In genomic region chr10:22617516-22617915, GRCh38 we compare ENCODE assay signal across 12 cellular contexts.
A peak's percentile ranks its signal among the peaks of the same experiment; 100 is the strongest.
DNase-seq lines count a peak whose midpoint lies in the region; ATAC-seq and TF ChIP-seq lines count a peak whose summit lies in the region.
"Had no signal": no experiment of that assay in that cellular context is flagged by ENCODE, and none has a peak within 500 bp of the region (broad histone marks: within the 10 kb centered on the region; RNA-seq: fewer than 3 reads in every experiment).

No MANE protein-coding gene starts in this region.

- no peaks in the 10 kb centered on the region for H3K9me3 Mint-ChIP-seq in activated CD4-positive, alpha-beta memory T cell treated with anti-CD3 and anti-CD28 coated beads, Interleukin-2, amount 10 ng/mL, durations not matched to agents 7 days and 5 days

- no peak overlapping the region for H3K4me3 ChIP-seq in A673 (ENCODE audit: low read depth, low read length, poor library complexity, severe bottlenecking)

- H3K4me3 Mint-ChIP-seq in activated CD4-positive, alpha-beta memory T cell treated with anti-CD3 and anti-CD28 coated beads, Interleukin-2, amount 10 ng/mL, durations not matched to agents 7 days and 5 days, result no peak overlapping the region

- TF ChIP-seq CTCF in A673 (conservative IDR thresholded peaks at IDR 0.05; ENCODE audit: low read depth, low read length) (peak; percentile 65), GM12872 (IDR thresholded peaks at IDR 0.05; ENCODE audit: insufficient read depth, low read depth, low read length) (peak; percentile 37; the same call in 2 of the 3 replicates)

- CTCF ChIA-PET in A673 (lab: Charles Lee), result interaction anchor here (0.6 to 1.1 kb wide), 2 partner anchors 12 to 1125 kb away, joined by 4 to 8 read pairs; no protein-coding TSS in a partner anchor
- CTCF ChIA-PET in activated CD4-positive, alpha-beta memory T cell treated with anti-CD3 and anti-CD28 coated beads, Interleukin-2, amount 10 ng/mL, durations not matched to agents 7 days and 5 days (lab: Charles Lee), result no interaction called here

- no peak for TF ChIP-seq POLR2A in GM18505 (IDR thresholded peaks at IDR 0.05; ENCODE audit: borderline replicate concordance, extremely low read depth, insufficient read depth, insufficient read length)

- no TSS peak for BruUV-seq in A673 (replicated peaks; lab: Mats Ljungman, UMichigan)

- H3K27ac ChIP-seq in A673 (ENCODE audit: low read depth, low read length, poor library complexity, severe bottlenecking) (no peak overlapping the region), layer of hippocampus (ENCODE audit: low read depth, low read length) (peak overlapping the region; percentile 91)
- H3K27ac ChIP-seq: epithelial cell of prostate had no signal

- H3K27me3 Mint-ChIP-seq in activated CD4-positive, alpha-beta memory T cell treated with anti-CD3 and anti-CD28 coated beads, Interleukin-2, amount 10 ng/mL, durations not matched to agents 7 days and 5 days, result no peaks in the 10 kb centered on the region

- peak; percentile 97 for DNase-seq in A673 (ENCODE audit: low spot score)
- DNase-seq in activated CD4-positive, alpha-beta memory T cell treated with anti-CD3 and anti-CD28 coated beads, Interleukin-2, amount 10 ng/mL, durations not matched to agents 7 days and 5 days, result no peak
- no peak for DNase-seq in DMS79 (lab: John Stamatoyannopoulos, UW)
- DNase-seq in NCI-H128 (lab: John Stamatoyannopoulos, UW; ENCODE audit: unreplicated experiment), result no peak
- DNase-seq: activated gamma-delta T cell treated with Interleukin-2 at 50 U/mL for 16 hours, kidney glomerular epithelial cell, NCI-H345 had no signal

- POLR2A ChIA-PET in A673 (lab: Charles Lee; ENCODE audit: low non-redundant PET), result interaction anchor here (0.6 kb wide), 2 partner anchors 275 to 1341 kb away, joined by 3 to 4 read pairs; no protein-coding TSS in a partner anchor
- POLR2A ChIA-PET in activated CD4-positive, alpha-beta memory T cell treated with anti-CD3 and anti-CD28 coated beads, Interleukin-2, amount 10 ng/mL, durations not matched to agents 7 days and 5 days (lab: Charles Lee), result interaction anchor here (1.2 to 12.8 kb wide), 4 partner anchors 10 to 301 kb away, joined by 3 to 198 read pairs (median 17); partner anchors contain the start of genes COMMD3 and PIP4K2A

- ATAC-seq in HG02870 (IDR thresholded peaks at IDR 0.05; ENCODE audit: unreplicated experiment) (no peak), GM18505 (IDR thresholded peaks at IDR 0.05; ENCODE audit: unreplicated experiment) (no peak)

- H3K27me3 ChIP-seq in A673 (replicated peaks; ENCODE audit: insufficient read depth, low read depth, low read length, poor library complexity) (no peaks in the 10 kb centered on the region), layer of hippocampus (ENCODE audit: control insufficient read depth, insufficient read depth, low read length) (no peaks in the 10 kb centered on the region)

- peaks cover 17% of the 10 kb centered on the region for H3K36me3 Mint-ChIP-seq in activated CD4-positive, alpha-beta memory T cell treated with anti-CD3 and anti-CD28 coated beads, Interleukin-2, amount 10 ng/mL, durations not matched to agents 7 days and 5 days (ENCODE audit: low read depth)

- peaks cover 59% of the 10 kb centered on the region for H3K4me1 ChIP-seq in A673 (ENCODE audit: insufficient read depth, low read length, poor library complexity, severe bottlenecking)

- H3K4me1 Mint-ChIP-seq in activated CD4-positive, alpha-beta memory T cell treated with anti-CD3 and anti-CD28 coated beads, Interleukin-2, amount 10 ng/mL, durations not matched to agents 7 days and 5 days, result peaks cover 85% of the 10 kb centered on the region

- H3K27ac Mint-ChIP-seq in activated CD4-positive, alpha-beta memory T cell treated with anti-CD3 and anti-CD28 coated beads, Interleukin-2, amount 10 ng/mL, durations not matched to agents 7 days and 5 days, result peak overlapping the region; percentile 36

- no peaks in the 10 kb centered on the region for H3K36me3 ChIP-seq in A673 (ENCODE audit: insufficient read depth, low read length, poor library complexity, severe bottlenecking)

- H3K9me3 ChIP-seq in A673 (ENCODE audit: low read depth, low read length, poor library complexity, severe bottlenecking), result no peaks in the 10 kb centered on the region

- intact Hi-C loops in A673 (cut with micrococcal nuclease; ENCODE audit: unreplicated experiment), result loop anchor here (2.0 to 5.0 kb wide), 2 partner anchors 17 to 95 kb away; partner anchors contain the start of gene PIP4K2A
